ENCODE assay signal across 21 cellular contexts in genomic region chr11:114089748-114090147, GRCh38. TPM values are rescaled to one million over a fixed set of nuclear protein-coding genes. Genes with fewer than 3 reads are reported as not detected.
DNase-seq lines count a peak whose midpoint lies in the region; ATAC-seq, FAIRE-seq and TF ChIP-seq lines count a peak whose summit lies in the region.
"Had no signal": no experiment of that assay in that cellular context is flagged by ENCODE, and none has a peak within 500 bp of the region (broad histone marks: within the 10 kb centered on the region; RNA-seq: fewer than 3 reads in every experiment).

No MANE protein-coding gene starts in this region.

- H3K27me3 ChIP-seq in liver (ENCODE audit: control insufficient read depth in 4 of 4, insufficient read depth in 4 of 4, low read length in 3 of 4): no peaks in the 10 kb centered on the region
- peaks cover 1 to 4% of the 10 kb centered on the region in 2 experiments; a peak in 2 of 5 replicates for H3K27me3 ChIP-seq in HepG2 (ENCODE audit: control insufficient read depth in 1 of 2, insufficient read depth in 2 of 2, low read length in 2 of 2)
- H3K27me3 ChIP-seq: BLaER1, MG63, testis had no signal

- CTCF ChIA-PET in HepG2 (lab: Yijun Ruan, JAX; ENCODE audit: low intra/inter-chr PET ratio, low total read pairs): no interaction called here
- CTCF ChIA-PET in activated CD4-positive, alpha-beta memory T cell treated with anti-CD3 and anti-CD28 coated beads, Interleukin-2, amount 10 ng/mL, durations not matched to agents 7 days and 5 days (lab: Charles Lee): no interaction called here

- DNase-seq in HepG2 (ENCODE audit: low spot score) (no peak), left ventricle myocardium superior (no peak), progenitor cell of endocrine pancreas (ENCODE audit: low spot score, unreplicated experiment) (no peak), NCI-H1694 (lab: John Stamatoyannopoulos, UW) (no peak)
- no peak for DNase-seq in activated CD4-positive, alpha-beta memory T cell treated with anti-CD3 and anti-CD28 coated beads, Interleukin-2, amount 10 ng/mL, durations not matched to agents 7 days and 5 days
- no peak for DNase-seq in activated T-cell treated with anti-CD3 and anti-CD28 coated beads, Interleukin-2, amount 50 U/mL, for 4 hours
- DNase-seq: DMS153; GOT3; MG63; NCI-H187; SHP77; stimulated activated CD4-positive, alpha-beta T cell treated with anti-CD3 and anti-CD28 coated beads, Interleukin-4, amount 100 ng/mL, for 24 hours; T-helper 2 cell; testis had no signal

- POLR2A ChIA-PET in HepG2 (lab: Yijun Ruan, JAX): no interaction called here
- POLR2A ChIA-PET in activated CD4-positive, alpha-beta memory T cell treated with anti-CD3 and anti-CD28 coated beads, Interleukin-2, amount 10 ng/mL, durations not matched to agents 7 days and 5 days (lab: Charles Lee): interaction anchor here (0.9 kb wide), 1 partner anchor 10 kb away, joined by 4 read pairs; no protein-coding TSS in a partner anchor

- no peaks in the 10 kb centered on the region for H3K9me3 Mint-ChIP-seq in progenitor cell of endocrine pancreas (ENCODE audit: low read depth)
- H3K9me3 Mint-ChIP-seq in activated CD4-positive, alpha-beta memory T cell treated with anti-CD3 and anti-CD28 coated beads, Interleukin-2, amount 10 ng/mL, durations not matched to agents 7 days and 5 days: no peaks in the 10 kb centered on the region
- H3K9me3 Mint-ChIP-seq in activated T-cell treated with anti-CD3 and anti-CD28 coated beads, Interleukin-2, amount 50 U/mL, for 4 hours: no peaks in the 10 kb centered on the region
- H3K9me3 Mint-ChIP-seq: activated T-helper 2 cell treated with anti-CD3 and anti-CD28 coated beads, Interferon-gamma antibody, Interleukin-2, Interleukin-4, amounts not matched to agents 10 μg/mL and 5 μg/mL and 100 μg/mL, durations not matched to agents 14 hours and 24 hours and 36 hours had no signal

- peak overlapping the region; percentile 98 for H3K27ac Mint-ChIP-seq in progenitor cell of endocrine pancreas
- no peak overlapping the region for H3K27ac Mint-ChIP-seq in activated CD4-positive, alpha-beta memory T cell treated with anti-CD3 and anti-CD28 coated beads, Interleukin-2, amount 10 ng/mL, durations not matched to agents 7 days and 5 days
- H3K27ac Mint-ChIP-seq: activated T-helper 2 cell treated with anti-CD3 and anti-CD28 coated beads, Interferon-gamma antibody, Interleukin-2, Interleukin-4, amounts not matched to agents 10 μg/mL and 5 μg/mL and 100 μg/mL, durations not matched to agents 14 hours and 24 hours and 36 hours had no signal

- H3K27ac ChIP-seq in liver (ENCODE audit: low read depth in 1 of 2, low read length in 2 of 2): peak overlapping the region in 1 of 2 donors; percentile 26
- no peak overlapping the region for H3K27ac ChIP-seq in HepG2 (ENCODE audit: extremely low read length, insufficient read depth, low read length)
- H3K27ac ChIP-seq: BLaER1, testis had no signal

- peaks cover 75% of the 10 kb centered on the region for H3K4me1 Mint-ChIP-seq in progenitor cell of endocrine pancreas (ENCODE audit: low read depth)
- H3K4me1 Mint-ChIP-seq in activated CD4-positive, alpha-beta memory T cell treated with anti-CD3 and anti-CD28 coated beads, Interleukin-2, amount 10 ng/mL, durations not matched to agents 7 days and 5 days: peaks cover 18% of the 10 kb centered on the region
- H3K4me1 Mint-ChIP-seq in activated T-cell treated with anti-CD3 and anti-CD28 coated beads, Interleukin-2, amount 50 U/mL, for 4 hours (ENCODE audit: low read depth): peaks cover 29% of the 10 kb centered on the region

- no peak overlapping the region for H3K4me3 Mint-ChIP-seq in progenitor cell of endocrine pancreas (ENCODE audit: low read depth)
- no peak overlapping the region for H3K4me3 Mint-ChIP-seq in activated CD4-positive, alpha-beta memory T cell treated with anti-CD3 and anti-CD28 coated beads, Interleukin-2, amount 10 ng/mL, durations not matched to agents 7 days and 5 days
- no peak overlapping the region for H3K4me3 Mint-ChIP-seq in activated T-cell treated with anti-CD3 and anti-CD28 coated beads, Interleukin-2, amount 50 U/mL, for 4 hours

- no peak overlapping the region for H3K4me2 ChIP-seq in HepG2 (ENCODE audit: low read depth, low read length)
- H3K4me2 ChIP-seq: BLaER1 had no signal

- in situ Hi-C loops in HepG2 (cut with HindIII; ENCODE audit: extremely low pct_ligation_motif_present, low pct_unique_long_range_greater_than_20kb): no loop called here

- TF ChIP-seq POLR2A in HepG2 (IDR thresholded peaks at IDR 0.05; ENCODE audit: insufficient read depth in 1 of 2, low read depth in 2 of 2, low read length in 2 of 2): no peak

- H3K36me3 Mint-ChIP-seq in progenitor cell of endocrine pancreas (ENCODE audit: insufficient read depth): peaks cover 3% of the 10 kb centered on the region
- peaks cover 5% of the 10 kb centered on the region for H3K36me3 Mint-ChIP-seq in activated CD4-positive, alpha-beta memory T cell treated with anti-CD3 and anti-CD28 coated beads, Interleukin-2, amount 10 ng/mL, durations not matched to agents 7 days and 5 days (ENCODE audit: low read depth)
- H3K36me3 Mint-ChIP-seq in activated T-cell treated with anti-CD3 and anti-CD28 coated beads, Interleukin-2, amount 50 U/mL, for 4 hours (ENCODE audit: insufficient read depth): no peaks in the 10 kb centered on the region

- no peaks in the 10 kb centered on the region for H3K27me3 Mint-ChIP-seq in progenitor cell of endocrine pancreas
- H3K27me3 Mint-ChIP-seq in activated CD4-positive, alpha-beta memory T cell treated with anti-CD3 and anti-CD28 coated beads, Interleukin-2, amount 10 ng/mL, durations not matched to agents 7 days and 5 days: peaks cover under 1% of the 10 kb centered on the region
- no peaks in the 10 kb centered on the region for H3K27me3 Mint-ChIP-seq in activated T-cell treated with anti-CD3 and anti-CD28 coated beads, Interleukin-2, amount 50 U/mL, for 4 hours (ENCODE audit: low read depth)

- no TSS peak for BruUV-seq in HepG2 (replicated peaks; lab: Mats Ljungman, UMichigan)

- H3K4me1 ChIP-seq in liver (ENCODE audit: control insufficient read depth in 4 of 4, insufficient read depth in 4 of 4, low read length in 3 of 4) (peaks cover 44 to 78% (median 61%) of the 10 kb centered on the region in 4 donors), HepG2 (ENCODE audit: insufficient read depth, low read length) (peaks cover 33% of the 10 kb centered on the region)

- H3K36me3 ChIP-seq in liver (ENCODE audit: control insufficient read depth in 4 of 4, insufficient read depth in 3 of 4, low read depth in 1 of 4, low read length in 3 of 4) (peaks cover 0 to 9% (median 1%) of the 10 kb centered on the region in 4 donors), HepG2 (replicated peaks in 1 of 2; ENCODE audit: control insufficient read depth in 1 of 2, insufficient read depth in 2 of 2, low read length in 2 of 2) (no peaks in the 10 kb centered on the region)
- H3K36me3 ChIP-seq: BLaER1, MG63 had no signal

- ATAC-seq in HepG2 (no peak), left ventricle myocardium superior (peak; percentile 20), GM18520 (IDR thresholded peaks at IDR 0.05; ENCODE audit: unreplicated experiment) (no peak)
- ATAC-seq in activated T-cell treated with anti-CD3 and anti-CD28 coated beads, Interleukin-2, amount 50 U/mL, for 4 hours: no peak

- H4K20me1 ChIP-seq in HepG2 (ENCODE audit: insufficient read depth, low read length): no peaks in the 10 kb centered on the region
- H4K20me1 ChIP-seq: BLaER1 had no signal

- no peaks in the 10 kb centered on the region for H3K9me3 ChIP-seq in liver (ENCODE audit: control insufficient read depth in 4 of 4, low read length in 3 of 4)
- no peaks in the 10 kb centered on the region for H3K9me3 ChIP-seq in HepG2 (ENCODE audit: low read length)
- H3K9me3 ChIP-seq: BLaER1, MG63, testis had no signal

- H3K79me2 ChIP-seq in HepG2 (ENCODE audit: insufficient read depth, low read length): no peaks in the 10 kb centered on the region

- FAIRE-seq in HepG2 (lab: Jason Lieb, UNC): no peak
- FAIRE-seq: A204.1, colon had no signal

- TF ChIP-seq CTCF in liver (IDR thresholded peaks at IDR 0.05; ENCODE audit: low read depth, low read length, missing input control) (no peak), HepG2 (CRISPR knock-in tag; IDR thresholded peaks at IDR 0.05) (no peak), progenitor cell of endocrine pancreas (IDR thresholded peaks at IDR 0.05; ENCODE audit: unreplicated experiment) (no peak)

- TF ChIP-seq RAD21 in liver (IDR thresholded peaks at IDR 0.05) (no peak), HepG2 (CRISPR knock-in tag; IDR thresholded peaks at IDR 0.05) (no peak)

- intact Hi-C loops in HepG2 (cut with micrococcal nuclease; ENCODE audit: unreplicated experiment): no loop called here
- intact Hi-C loops in left ventricle myocardium superior (cut with micrococcal nuclease): no loop called here

- no peak for TF ChIP-seq EP300 in HepG2 (IDR thresholded peaks at IDR 0.05; ENCODE audit: low read depth in 2 of 2, low read length in 2 of 2)
- TF ChIP-seq EP300 in HepG2 (CRISPR knock-in tag; IDR thresholded peaks at IDR 0.05; ENCODE audit: borderline replicate concordance): no peak

- 63% methylated on average over 4 of the region's 4 CpGs for WGBS in liver
- 53% methylated on average over 2 of the region's 4 CpGs for WGBS in HepG2 (ENCODE audit: low lambda C conversion rate)

- H3K9ac ChIP-seq in liver (ENCODE audit: low read depth in 1 of 2, low read length in 2 of 2): no peak overlapping the region
- no peak overlapping the region for H3K9ac ChIP-seq in HepG2 (ENCODE audit: insufficient read depth, low read depth, low read length)
- H3K9ac ChIP-seq: BLaER1 had no signal

- H2AFZ ChIP-seq in HepG2 (ENCODE audit: low read length): no peak overlapping the region

- no peak overlapping the region for H3K4me3 ChIP-seq in liver (ENCODE audit: low read depth in 1 of 3, low read length in 3 of 3)
- no peak overlapping the region for H3K4me3 ChIP-seq in HepG2 (replicated peaks in 1 of 3; ENCODE audit: insufficient read depth in 1 of 3, low read depth in 2 of 3, low read length in 3 of 3)
- H3K4me3 ChIP-seq: BLaER1, MG63, testis had no signal

RNA-seq across cellular contexts. Expression of gene ZBTB16, which starts 30.2 kb away (rescaled TPM):
- 100 to 1,000 TPM in 1 of 2 donors, 1 to 10 TPM in 1; 8.9 to 140 TPM for total RNA-seq in liver
- polyA plus RNA-seq in liver: 10 to 100 TPM; 18.7 to 50.4 TPM
- total RNA-seq in HepG2 (2016; rRNA removed; fragmentation: Illumina TruSeq; extraction: Trizol): not detected in 2 replicates
- total RNA-seq in HepG2 (2016; cell fraction: cytosol; rRNA removed; fragmentation: Illumina TruSeq; extraction: Trizol; ENCODE audit: low read depth): not detected in 2 replicates
- not detected in 2 replicates for total RNA-seq in HepG2 (2016; cell fraction: insoluble cytoplasmic fraction; rRNA removed; fragmentation: Illumina TruSeq; extraction: Trizol)
- not detected in 2 replicates for total RNA-seq in HepG2 (2016; cell fraction: membrane; rRNA removed; fragmentation: Illumina TruSeq; extraction: Trizol)
- not detected in 2 replicates for total RNA-seq in HepG2 (2016; cell fraction: nucleus; rRNA removed; fragmentation: Illumina TruSeq; extraction: Trizol)
- polyA plus RNA-seq in HepG2 (2011; rRNA removed): not detected in 2 replicates
- polyA plus RNA-seq in HepG2 (2011; cell fraction: cytosol; rRNA removed): not detected in 2 replicates
- not detected in 2 replicates for polyA plus RNA-seq in HepG2 (2011; cell fraction: nucleus; rRNA removed)
- polyA plus RNA-seq in HepG2 (2012): not detected in 2 replicates
- polyA plus RNA-seq in HepG2 (2016; cell fraction: cytosol; fragmentation: Illumina TruSeq; extraction: Trizol; ENCODE audit: low read depth): not detected in 2 replicates
- polyA plus RNA-seq in HepG2 (2016; cell fraction: insoluble cytoplasmic fraction; fragmentation: Illumina TruSeq; extraction: Trizol; ENCODE audit: low read depth): not detected in 2 replicates
- polyA plus RNA-seq in HepG2 (2016; cell fraction: membrane; fragmentation: Illumina TruSeq; extraction: Trizol; ENCODE audit: low read depth): not detected in 2 replicates
- polyA plus RNA-seq in HepG2 (2016; cell fraction: nucleus; fragmentation: Illumina TruSeq; extraction: Trizol; ENCODE audit: insufficient read depth, low read depth): not detected in 2 replicates
- polyA minus RNA-seq in HepG2 (2011; rRNA and poly(A)+ RNA removed; ENCODE audit: low replicate concordance): not detected in 2 replicates
- not detected in 2 replicates for polyA minus RNA-seq in HepG2 (2011; cell fraction: cytosol; rRNA and poly(A)+ RNA removed)
- not detected in 2 replicates for polyA minus RNA-seq in HepG2 (2011; cell fraction: nucleus; rRNA and poly(A)+ RNA removed)
- total RNA-seq in left ventricle myocardium superior: 67.3 TPM
- 29.6 and 32.6 TPM in 2 replicates for total RNA-seq in progenitor cell of endocrine pancreas
- total RNA-seq in activated CD4-positive, alpha-beta memory T cell treated with anti-CD3 and anti-CD28 coated beads, Interleukin-2, amount 10 ng/mL, durations not matched to agents 7 days and 5 days: 10 to 100 TPM; 11.0 to 11.8 TPM
- total RNA-seq in activated T-cell treated with anti-CD3 and anti-CD28 coated beads, Interleukin-2, amount 50 U/mL, for 4 hours: 1 to 10 TPM; 3.4 to 4.4 (median 4.1) TPM
- total RNA-seq: NCI-H460 had no signal
